ENCODE assay signal across 8 cellular contexts in genomic region chr12:50597200-50598195, GRCh38.
A peak's percentile ranks its signal among the peaks of the same experiment; 100 is the strongest.
DNase-seq lines count a peak whose midpoint lies in the region; ATAC-seq and TF ChIP-seq lines count a peak whose summit lies in the region.

No MANE protein-coding gene starts in this region.

- DNase-seq in GM12864 (ENCODE audit: low read depth) (peak; percentile 55), OCI-M1 (lab: John Stamatoyannopoulos, UW) (peak; percentile 33), right atrium auricular region (ENCODE audit: low spot score) (peak; percentile 61), NCI-H1930 (lab: John Stamatoyannopoulos, UW) (no peak), SW480 (ENCODE audit: low spot score) (no peak)
- DNase-seq in activated T-helper 9 cell treated with anti-CD3 and anti-CD28 coated beads, Interleukin-2, amount 50 U/mL, for 16 hours (ENCODE audit: low read depth), result peak; percentile 23
- DNase-seq in stimulated activated CD4-positive, alpha-beta T cell treated with anti-CD3 and anti-CD28 coated beads, TNF-alpha, amount 100 ng/mL, for 1 hour (ENCODE audit: low read depth in 3 of 3, low spot score in 1 of 3), result peak; percentile 9 to 16 (median 12)

- ATAC-seq in HG02610 (IDR thresholded peaks at IDR 0.05; ENCODE audit: unreplicated experiment), result peak; percentile 93

- H3K27me3 ChIP-seq in right atrium auricular region, result no peaks in the 10 kb centered on the region

- H3K9me3 ChIP-seq in right atrium auricular region, result no peaks in the 10 kb centered on the region

- no peak for TF ChIP-seq CTCF in GM12864 (IDR thresholded peaks at IDR 0.05; ENCODE audit: low read depth, low read length, missing control alignments)
- no peak for TF ChIP-seq CTCF in right atrium auricular region (IDR thresholded peaks at IDR 0.05)

- no peaks in the 10 kb centered on the region for H3K36me3 ChIP-seq in right atrium auricular region

- H3K4me3 ChIP-seq in GM12864 (ENCODE audit: low read depth, low read length), result no peak overlapping the region; the same call in 1 of the 2 replicates
- no peak overlapping the region for H3K4me3 ChIP-seq in right atrium auricular region

- peaks cover 0 to 13% of the 10 kb centered on the region in 2 donors for H3K4me1 ChIP-seq in right atrium auricular region

- H3K27ac ChIP-seq in right atrium auricular region, result no peak overlapping the region

Comparison
In these comparisons a context has a peak if more than half of its experiments do, and no peak if none do; other contexts are left out.
1. DNase-seq: peak in GM12864 (single experiment), OCI-M1 (single experiment), activated T-helper 9 cell treated with anti-CD3 and anti-CD28 coated beads, Interleukin-2, amount 50 U/mL, for 16 hours (single experiment), right atrium auricular region (single experiment) and stimulated activated CD4-positive, alpha-beta T cell treated with anti-CD3 and anti-CD28 coated beads, TNF-alpha, amount 100 ng/mL, for 1 hour (3 of 3); none in NCI-H1930 (0 of 2) and SW480 (single experiment).